ENCODE assay signal across 28 cellular contexts in the genomic region with DNA sequence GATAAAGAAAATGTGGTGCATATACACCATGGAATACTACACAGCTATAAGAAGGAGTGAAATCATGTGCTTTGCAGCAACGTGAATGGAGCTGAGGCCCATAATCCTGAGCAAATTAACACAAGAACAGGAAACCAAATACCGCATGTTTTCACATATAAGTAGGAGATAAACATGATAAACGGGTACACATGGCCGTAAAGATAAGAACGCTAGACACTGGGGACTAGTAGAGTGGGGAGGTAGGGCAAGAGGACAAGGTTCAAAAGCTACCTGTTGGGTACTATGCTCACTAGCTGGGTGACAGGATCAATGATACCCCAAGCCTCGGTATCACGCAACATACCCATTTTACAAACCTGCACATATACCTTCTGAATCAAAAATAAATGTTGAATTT.
"Had no signal": no experiment of that assay in that cellular context is flagged by ENCODE, and none has a peak within 500 bp of the region (broad histone marks: within the 10 kb centered on the region; RNA-seq: fewer than 3 reads in every experiment).

No MANE protein-coding gene starts in this region.

- H3K4me1 Mint-ChIP-seq: immature natural killer cell; naive B cell; natural killer cell; nephron progenitor cell; stimulated activated effector memory CD8-positive, alpha-beta T cell treated with anti-CD3 and anti-CD28 coated beads, Interleukin-12 subunit alpha, Interleukin-12 subunit beta, amount 100 ng/mL, for 72 hours had no signal

- H3K9me3 ChIP-seq: lower lobe of right lung, neutrophil, sigmoid colon, uterus had no signal

- H3K27me3 Mint-ChIP-seq: naive B cell; stimulated activated naive CD8-positive, alpha-beta T cell treated with anti-CD3 and anti-CD28 coated beads, Interleukin-15, Interleukin-2, amounts not matched to agents 100 ng/mL and 50 ng/mL, for 24 hours; type B pancreatic cell had no signal

- H3K36me3 ChIP-seq: left lung, lower lobe of right lung, neural progenitor cell, neutrophil, sigmoid colon, spleen, tibial nerve, uterus had no signal

- H3K27ac Mint-ChIP-seq: immature natural killer cell; naive B cell; natural killer cell; nephron progenitor cell; neural progenitor cell; stimulated activated effector memory CD8-positive, alpha-beta T cell treated with anti-CD3 and anti-CD28 coated beads, Interleukin-12 subunit alpha, Interleukin-12 subunit beta, amount 100 ng/mL, for 72 hours; stimulated activated naive CD8-positive, alpha-beta T cell treated with anti-CD3 and anti-CD28 coated beads, Interleukin-15, Interleukin-2, amounts not matched to agents 100 ng/mL and 50 ng/mL, for 24 hours; type B pancreatic cell had no signal

- H3K27ac ChIP-seq: left lung, lower lobe of right lung, neural progenitor cell, neutrophil, parathyroid adenoma, sigmoid colon, spleen, tibial nerve, uterus had no signal

- H3K36me3 Mint-ChIP-seq: immature natural killer cell; naive B cell; natural killer cell; neural progenitor cell; stimulated activated effector memory CD8-positive, alpha-beta T cell treated with anti-CD3 and anti-CD28 coated beads, Interleukin-12 subunit alpha, Interleukin-12 subunit beta, amount 100 ng/mL, for 72 hours; type B pancreatic cell had no signal

- H3K27me3 ChIP-seq: left lung, neural progenitor cell, neutrophil, sigmoid colon, spleen, tibial nerve, uterus had no signal

- H3K4me1 ChIP-seq: left lung, lower lobe of right lung, parathyroid adenoma, sigmoid colon, spleen, tibial nerve, uterus had no signal

- H3K4me3 Mint-ChIP-seq: immature natural killer cell; naive B cell; natural killer cell; nephron progenitor cell; neural progenitor cell; stimulated activated effector memory CD8-positive, alpha-beta T cell treated with anti-CD3 and anti-CD28 coated beads, Interleukin-12 subunit alpha, Interleukin-12 subunit beta, amount 100 ng/mL, for 72 hours; stimulated activated naive CD8-positive, alpha-beta T cell treated with anti-CD3 and anti-CD28 coated beads, Interleukin-15, Interleukin-2, amounts not matched to agents 100 ng/mL and 50 ng/mL, for 24 hours; type B pancreatic cell had no signal

- ATAC-seq: left colon; left lung; lower lobe of right lung; natural killer cell; right cardiac atrium; stimulated activated effector memory CD8-positive, alpha-beta T cell treated with anti-CD3 and anti-CD28 coated beads, Interleukin-12 subunit alpha, Interleukin-12 subunit beta, amount 100 ng/mL, for 72 hours had no signal

- H3K4me3 ChIP-seq: left lung, lower lobe of right lung, neural progenitor cell, sigmoid colon, spleen, tibial nerve, uterus had no signal

- DNase-seq: hypothalamus; immature natural killer cell; kidney; left colon; left lung; lower lobe of right lung; mammary epithelial cell; mesenchymal stem cell; naive B cell; natural killer cell; nephron progenitor cell; occipital lobe; retina; right cardiac atrium; sigmoid colon; small intestine; spleen; stimulated activated CD4-positive, alpha-beta T cell treated with anti-CD3 and anti-CD28 coated beads, Interleukin-4, amount 100 ng/mL, for 24 hours; stimulated activated naive CD4-positive, alpha-beta T cell; substantia nigra; uterus had no signal
